In genomic region chr1:164240081-164240480, GRCh38 we compare ENCODE assay signal across 15 cellular contexts.
DNase-seq lines count a peak whose midpoint lies in the region; ATAC-seq and TF ChIP-seq lines count a peak whose summit lies in the region.
"Had no signal": no experiment of that assay in that cellular context is flagged by ENCODE, and none has a peak within 500 bp of the region (broad histone marks: within the 10 kb centered on the region; RNA-seq: fewer than 3 reads in every experiment).

No MANE protein-coding gene starts in this region.

- H3K4me3 ChIP-seq in BE2C (ENCODE audit: low read depth, low read length) (no peak overlapping the region), HCT116 (replicated peaks in 1 of 2; ENCODE audit: low read depth in 1 of 2, low read length in 2 of 2) (no peak overlapping the region)
- H3K4me3 ChIP-seq: coronary artery, lung had no signal

- CTCF ChIA-PET in HCT116 (lab: Charles Lee) = no interaction called here

- no peaks in the 10 kb centered on the region for H3K36me3 ChIP-seq in BE2C
- no peaks in the 10 kb centered on the region for H3K36me3 ChIP-seq in HCT116 (ENCODE audit: control insufficient read depth in 1 of 2, insufficient read depth in 2 of 2, low read length in 2 of 2)
- H3K36me3 ChIP-seq: neutrophil had no signal

- H3K9me3 ChIP-seq in BE2C = no peaks in the 10 kb centered on the region; the same call in 1 of the 2 replicates
- H3K9me3 ChIP-seq in HCT116 (ENCODE audit: control insufficient read depth in 1 of 2, insufficient read depth in 1 of 2, low read depth in 1 of 2, low read length in 2 of 2) = no peaks in the 10 kb centered on the region
- H3K9me3 ChIP-seq: neutrophil had no signal

- intact Hi-C loops in HCT116 (cut with micrococcal nuclease) = loop anchor here (10.0 kb wide), 1 partner anchor 1215 kb away; no protein-coding TSS in a partner anchor

- no peak overlapping the region for H3K4me2 ChIP-seq in HCT116 (ENCODE audit: low read length)

- no peak overlapping the region for H3K27ac ChIP-seq in HCT116 (ENCODE audit: low read depth, low read length)
- H3K27ac ChIP-seq in VCaP = no peak overlapping the region
- H3K27ac ChIP-seq: coronary artery, neutrophil had no signal

- TF ChIP-seq CTCF in BE2C (IDR thresholded peaks at IDR 0.05; ENCODE audit: low read depth, low read length) (peak; percentile 6; the same call in 1 of the 2 replicates), HCT116 (IDR thresholded peaks at IDR 0.05 in 2 of 3, conservative IDR thresholded peaks at IDR 0.05 in 1 of 3; ENCODE audit: borderline replicate concordance in 1 of 3, insufficient read depth in 1 of 3, low read depth in 2 of 3, low read length in 2 of 3) (no peak), VCaP (conservative IDR thresholded peaks at IDR 0.05) (0 out of 2 replicates have a peak, but pooled peaks have one; percentile 12)

- no peak overlapping the region for H2AFZ ChIP-seq in HCT116 (ENCODE audit: low read depth, low read length, poor library complexity, severe bottlenecking)

- RAD21 ChIA-PET in HCT116 (lab: Charles Lee; ENCODE audit: low non-redundant PET in 1 of 2, low total read pairs in 2 of 2, uncharacterized antibody in 2 of 2, unreplicated experiment in 2 of 2) = no interaction called here

- ATAC-seq in HCT116 = no peak
- ATAC-seq: CD8-positive, alpha-beta T cell had no signal

- no peaks in the 10 kb centered on the region for H3K27me3 ChIP-seq in BE2C
- H3K27me3 ChIP-seq in HCT116 (ENCODE audit: insufficient read depth, low read length) = no peaks in the 10 kb centered on the region
- H3K27me3 ChIP-seq: neutrophil had no signal

- H4K20me1 ChIP-seq in HCT116 (ENCODE audit: insufficient read depth) = no peaks in the 10 kb centered on the region

- H3K9ac ChIP-seq in HCT116 (ENCODE audit: low read length) = no peak overlapping the region

- POLR2A ChIA-PET in HCT116 (lab: Charles Lee) = no interaction called here

- H3K4me1 ChIP-seq in BE2C (no peaks in the 10 kb centered on the region), HCT116 (ENCODE audit: control insufficient read depth in 1 of 2, insufficient read depth in 2 of 2, low read length in 2 of 2) (no peaks in the 10 kb centered on the region)

- H3K79me2 ChIP-seq in HCT116 (ENCODE audit: insufficient read depth, low read length) = no peaks in the 10 kb centered on the region

- TF ChIP-seq POLR2A in HCT116 (IDR thresholded peaks at IDR 0.05; ENCODE audit: borderline replicate concordance, extremely low read depth, insufficient read depth, insufficient read length) = no peak

- TF ChIP-seq RAD21 in HCT116 (IDR thresholded peaks at IDR 0.05; ENCODE audit: low read depth) = peak; percentile 16; the same call in 1 of the 2 replicates

- BruUV-seq in HCT116 (replicated peaks; lab: Mats Ljungman, UMichigan) = no TSS peak

- DNase-seq in BE2C (no peak), HCT116 (ENCODE audit: low read depth, low spot score) (no peak), iPS-NIHi7 (ENCODE audit: extremely low spot score) (peak; percentile 58), NCI-H2029 (lab: John Stamatoyannopoulos, UW) (no peak), GM19240 (ENCODE audit: insufficient read length, low spot score) (no peak), mesenteric fat pad (ENCODE audit: low spot score) (no peak), NK-92 (lab: John Stamatoyannopoulos, UW; ENCODE audit: unreplicated experiment) (no peak)
- DNase-seq: activated CD8-positive, alpha-beta memory T cell treated with anti-CD3 and anti-CD28 coated beads for 24 hours; activated naive CD4-positive, alpha-beta T cell; CD8-positive, alpha-beta T cell; NCI-H1105 had no signal

- no peaks in the 10 kb centered on the region for H3K9me2 ChIP-seq in HCT116 (ENCODE audit: insufficient read depth)

TF ChIP-seq in HCT116, 20 proteins besides CTCF, POLR2A, EP300 and RAD21:
- TF ChIP-seq SIN3A (IDR thresholded peaks at IDR 0.05; ENCODE audit: low read depth) = no peak
- no peak for TF ChIP-seq YY1 (IDR thresholded peaks at IDR 0.05; ENCODE audit: extremely low read depth, insufficient replicate concordance, low read depth, low read length)
- no peak for TF ChIP-seq SP1 (IDR thresholded peaks at IDR 0.05; ENCODE audit: low read depth)
- TF ChIP-seq CEBPB (IDR thresholded peaks at IDR 0.05; ENCODE audit: low read depth) = no peak
- no peak for TF ChIP-seq MAX (IDR thresholded peaks at IDR 0.05)
- no peak for TF ChIP-seq EGR1 (IDR thresholded peaks at IDR 0.05; ENCODE audit: low read depth)
- no peak for TF ChIP-seq ZBTB33 (IDR thresholded peaks at IDR 0.05; ENCODE audit: extremely low read depth, insufficient replicate concordance, low read length)
- no peak for TF ChIP-seq EZH2 (IDR thresholded peaks at IDR 0.05)
- TF ChIP-seq CBX3 (IDR thresholded peaks at IDR 0.05; ENCODE audit: low read depth) = no peak
- TF ChIP-seq FOSL1 (IDR thresholded peaks at IDR 0.05; ENCODE audit: low read depth) = no peak
- TF ChIP-seq ZNF274 (IDR thresholded peaks at IDR 0.05; ENCODE audit: low read depth, low read length) = no peak
- no peak for TF ChIP-seq SRF (IDR thresholded peaks at IDR 0.05; ENCODE audit: low read depth)
- TF ChIP-seq TCF7L2 (IDR thresholded peaks at IDR 0.05; ENCODE audit: borderline replicate concordance, extremely low read depth, insufficient read depth, insufficient read length) = no peak
- no peak for TF ChIP-seq ATF3 (IDR thresholded peaks at IDR 0.05)
- TF ChIP-seq ZFX (IDR thresholded peaks at IDR 0.05) = no peak

Comparison
In these comparisons a context has a peak if more than half of its experiments do, and no peak if none do; other contexts are left out.
1. CTCF ChIP-seq: peak in BE2C (single experiment) and VCaP (single experiment); none in HCT116 (0 of 3).